14 cellular contexts compared by ENCODE assay signal in the genomic region with DNA sequence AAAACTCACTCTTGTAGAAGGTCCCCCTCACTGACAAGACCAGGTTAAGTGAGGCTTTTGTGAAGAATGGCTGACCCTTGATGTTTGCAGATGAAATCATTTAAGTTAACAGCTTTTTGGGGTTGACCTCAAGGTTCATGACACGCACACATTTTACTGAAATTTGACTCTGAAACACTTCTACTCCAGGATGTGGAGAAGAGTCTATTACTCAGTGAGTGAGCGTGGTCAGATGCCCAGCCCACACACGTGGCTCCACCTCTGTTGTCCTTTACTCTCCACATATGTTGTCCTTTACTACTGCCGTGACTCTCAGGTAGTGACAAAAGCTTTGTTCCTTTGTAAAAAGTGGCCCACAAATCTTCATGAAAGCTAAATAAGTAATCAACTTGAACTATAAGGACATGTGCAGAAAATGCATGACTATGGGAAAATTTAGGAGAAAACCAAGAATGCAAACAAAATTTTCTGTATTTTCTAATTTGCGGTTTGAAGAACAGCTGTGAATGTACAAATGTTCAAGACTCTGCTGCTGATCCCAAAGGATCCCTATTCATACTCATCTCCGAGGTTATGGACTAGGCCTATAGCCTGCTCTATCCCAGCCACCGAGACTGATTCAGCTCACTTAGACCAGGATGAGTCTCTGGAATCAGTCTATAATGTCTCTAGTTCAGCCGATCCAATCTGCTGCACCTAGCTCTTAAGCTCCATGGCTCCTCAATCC. TPM values are rescaled to one million over a fixed set of nuclear protein-coding genes. Genes with fewer than 3 reads are reported as not detected.
DNase-seq lines count a peak whose midpoint lies in the region; ATAC-seq, FAIRE-seq and TF ChIP-seq lines count a peak whose summit lies in the region.
"Had no signal": no experiment of that assay in that cellular context is flagged by ENCODE, and none has a peak within 500 bp of the region (broad histone marks: within the 10 kb centered on the region; RNA-seq: fewer than 3 reads in every experiment).

No MANE protein-coding gene starts in this region.

- no peaks in the 10 kb centered on the region for H3K9me3 ChIP-seq in MG63
- H3K9me3 ChIP-seq: body of pancreas, upper lobe of right lung had no signal

- no peak for ATAC-seq in Right ventricle myocardium inferior
- ATAC-seq: body of pancreas, left lobe of liver, upper lobe of right lung had no signal

- intact Hi-C loops in activated CD4-positive, alpha-beta T cell treated with anti-CD3 and anti-CD28 coated beads, Interleukin-2, amount 10 ng/mL, durations not matched to agents 24 days and 14 days (cut with micrococcal nuclease): loop anchor here (5.0 to 10.0 kb wide), 2 partner anchors 61 to 418 kb away; partner anchors contain the start of gene NEU3
- intact Hi-C loops in activated T-helper 2 cell treated with anti-CD3 and anti-CD28 coated beads, Interferon-gamma antibody, Interleukin-2, Interleukin-4, amounts not matched to agents 10 μg/mL and 5 μg/mL and 100 μg/mL, durations not matched to agents 14 hours and 24 hours and 36 hours (cut with micrococcal nuclease): loop anchor here (5.0 kb wide), 1 partner anchor 316 kb away; the partner anchor contains the start of gene TPBGL
- intact Hi-C loops in Right ventricle myocardium inferior (cut with DNase I): no loop called here

- no peak overlapping the region for H3K4me3 Mint-ChIP-seq in activated CD4-positive, alpha-beta T cell treated with anti-CD3 and anti-CD28 coated beads, Interleukin-2, amount 10 ng/mL, durations not matched to agents 24 days and 14 days
- no peak overlapping the region for H3K4me3 Mint-ChIP-seq in activated T-helper 2 cell treated with anti-CD3 and anti-CD28 coated beads, Interferon-gamma antibody, Interleukin-2, Interleukin-4, amounts not matched to agents 10 μg/mL and 5 μg/mL and 100 μg/mL, durations not matched to agents 14 hours and 24 hours and 36 hours (ENCODE audit: low read depth)
- H3K4me3 Mint-ChIP-seq: IgD-negative memory B cell, neural progenitor cell had no signal

- H3K4me3 ChIP-seq in MG63: no peak overlapping the region
- no peak overlapping the region for H3K4me3 ChIP-seq in skeletal muscle cell (ENCODE audit: low read depth, low read length)
- H3K4me3 ChIP-seq: body of pancreas, neural progenitor cell, upper lobe of right lung had no signal

- TF ChIP-seq POLR2A in GM12892 (IDR thresholded peaks at IDR 0.05; ENCODE audit: low read depth, low read length): no peak

- H3K4me1 Mint-ChIP-seq in activated CD4-positive, alpha-beta T cell treated with anti-CD3 and anti-CD28 coated beads, Interleukin-2, amount 10 ng/mL, durations not matched to agents 24 days and 14 days: peaks cover 16% of the 10 kb centered on the region
- peaks cover 25% of the 10 kb centered on the region for H3K4me1 Mint-ChIP-seq in activated T-helper 2 cell treated with anti-CD3 and anti-CD28 coated beads, Interferon-gamma antibody, Interleukin-2, Interleukin-4, amounts not matched to agents 10 μg/mL and 5 μg/mL and 100 μg/mL, durations not matched to agents 14 hours and 24 hours and 36 hours (ENCODE audit: low read depth)
- H3K4me1 Mint-ChIP-seq: neural progenitor cell had no signal

- H3K36me3 ChIP-seq in MG63: peaks cover 1% of the 10 kb centered on the region
- H3K36me3 ChIP-seq: neural progenitor cell had no signal

- no peaks in the 10 kb centered on the region for H3K27me3 Mint-ChIP-seq in activated CD4-positive, alpha-beta T cell treated with anti-CD3 and anti-CD28 coated beads, Interleukin-2, amount 10 ng/mL, durations not matched to agents 24 days and 14 days
- no peaks in the 10 kb centered on the region for H3K27me3 Mint-ChIP-seq in activated T-helper 2 cell treated with anti-CD3 and anti-CD28 coated beads, Interferon-gamma antibody, Interleukin-2, Interleukin-4, amounts not matched to agents 10 μg/mL and 5 μg/mL and 100 μg/mL, durations not matched to agents 14 hours and 24 hours and 36 hours (ENCODE audit: low read depth)
- H3K27me3 Mint-ChIP-seq: IgD-negative memory B cell had no signal

- peak; percentile 75 for DNase-seq in activated CD4-positive, alpha-beta T cell treated with anti-CD3 and anti-CD28 coated beads, Interleukin-2, amount 10 ng/mL, durations not matched to agents 24 days and 14 days
- no peak for DNase-seq in activated CD4-positive, alpha-beta T cell treated with anti-CD3 and anti-CD28 coated beads for 4 hours
- DNase-seq in MG63 (peak; percentile 38), skeletal muscle cell (ENCODE audit: low read depth) (peak; percentile 37), NCI-H1092 treated with DMSO at 0.1 percent for 48 hours (lab: John Stamatoyannopoulos, UW) (no peak), Right ventricle myocardium inferior (ENCODE audit: missing footprints) (no peak), GM12892 (ENCODE audit: insufficient read length) (no peak)
- DNase-seq in activated T-helper 2 cell treated with anti-CD3 and anti-CD28 coated beads, Interferon-gamma antibody, Interleukin-2, Interleukin-4, amounts not matched to agents 10 μg/mL and 5 μg/mL and 100 μg/mL, durations not matched to agents 14 hours and 24 hours and 36 hours (ENCODE audit: low spot score): peak; percentile 17
- DNase-seq: body of pancreas; effector memory CD4-positive, alpha-beta T cell; upper lobe of right lung had no signal

- FAIRE-seq in GM12892 (lab: Jason Lieb, UNC): no peak

- peaks cover under 1% of the 10 kb centered on the region for H3K36me3 Mint-ChIP-seq in activated CD4-positive, alpha-beta T cell treated with anti-CD3 and anti-CD28 coated beads, Interleukin-2, amount 10 ng/mL, durations not matched to agents 24 days and 14 days (ENCODE audit: low read depth)
- peaks cover 5% of the 10 kb centered on the region for H3K36me3 Mint-ChIP-seq in activated T-helper 2 cell treated with anti-CD3 and anti-CD28 coated beads, Interferon-gamma antibody, Interleukin-2, Interleukin-4, amounts not matched to agents 10 μg/mL and 5 μg/mL and 100 μg/mL, durations not matched to agents 14 hours and 24 hours and 36 hours (ENCODE audit: low read depth)
- H3K36me3 Mint-ChIP-seq: neural progenitor cell had no signal

- no peaks in the 10 kb centered on the region for H3K27me3 ChIP-seq in MG63
- H3K27me3 ChIP-seq: body of pancreas, neural progenitor cell, upper lobe of right lung had no signal

- no peaks in the 10 kb centered on the region for H3K9me3 Mint-ChIP-seq in activated CD4-positive, alpha-beta T cell treated with anti-CD3 and anti-CD28 coated beads, Interleukin-2, amount 10 ng/mL, durations not matched to agents 24 days and 14 days
- H3K9me3 Mint-ChIP-seq in activated T-helper 2 cell treated with anti-CD3 and anti-CD28 coated beads, Interferon-gamma antibody, Interleukin-2, Interleukin-4, amounts not matched to agents 10 μg/mL and 5 μg/mL and 100 μg/mL, durations not matched to agents 14 hours and 24 hours and 36 hours: no peaks in the 10 kb centered on the region
- H3K9me3 Mint-ChIP-seq: IgD-negative memory B cell, neural progenitor cell had no signal

- H3K27ac Mint-ChIP-seq in activated CD4-positive, alpha-beta T cell treated with anti-CD3 and anti-CD28 coated beads, Interleukin-2, amount 10 ng/mL, durations not matched to agents 24 days and 14 days: peak overlapping the region; percentile 54
- peak overlapping the region; percentile 48 for H3K27ac Mint-ChIP-seq in activated T-helper 2 cell treated with anti-CD3 and anti-CD28 coated beads, Interferon-gamma antibody, Interleukin-2, Interleukin-4, amounts not matched to agents 10 μg/mL and 5 μg/mL and 100 μg/mL, durations not matched to agents 14 hours and 24 hours and 36 hours
- H3K27ac Mint-ChIP-seq: IgD-negative memory B cell, neural progenitor cell had no signal

RNA-seq across cellular contexts. Expression of gene XRRA1, which starts 22.4 kb away (rescaled TPM):
- 11.0 and 11.4 TPM in 2 replicates for total RNA-seq in activated CD4-positive, alpha-beta T cell treated with anti-CD3 and anti-CD28 coated beads, Interleukin-2, amount 10 ng/mL, durations not matched to agents 24 days and 14 days
- total RNA-seq in MG63 (2014; rRNA removed; shearing (Covaris generic); ENCODE audit: low replicate concordance): 1.1 and 64.7 TPM in 2 replicates
- total RNA-seq in activated T-helper 2 cell treated with anti-CD3 and anti-CD28 coated beads, Interferon-gamma antibody, Interleukin-2, Interleukin-4, amounts not matched to agents 10 μg/mL and 5 μg/mL and 100 μg/mL, durations not matched to agents 14 hours and 24 hours and 36 hours: 9.9 and 10.7 TPM in 2 replicates
- total RNA-seq in Right ventricle myocardium inferior: 6.6 TPM
- polyA plus RNA-seq in GM12892 (2012; ENCODE audit: missing spikeins): 4.6 TPM

RNA-seq across cellular contexts. Expression of gene SPCS2, which starts 22.6 kb away (rescaled TPM):
- total RNA-seq in activated CD4-positive, alpha-beta T cell treated with anti-CD3 and anti-CD28 coated beads, Interleukin-2, amount 10 ng/mL, durations not matched to agents 24 days and 14 days: 154 and 169 TPM in 2 replicates
- total RNA-seq in MG63 (2014; rRNA removed; shearing (Covaris generic); ENCODE audit: low replicate concordance): 15.6 and 17.1 TPM in 2 replicates
- total RNA-seq in activated T-helper 2 cell treated with anti-CD3 and anti-CD28 coated beads, Interferon-gamma antibody, Interleukin-2, Interleukin-4, amounts not matched to agents 10 μg/mL and 5 μg/mL and 100 μg/mL, durations not matched to agents 14 hours and 24 hours and 36 hours: 169 and 173 TPM in 2 replicates
- total RNA-seq in Right ventricle myocardium inferior: 108 TPM
- polyA plus RNA-seq in GM12892 (2012; ENCODE audit: missing spikeins): 129 TPM

Comparison
In these comparisons a context has a peak if more than half of its experiments do, and no peak if none do; other contexts are left out.
1. DNase-seq: peak in activated CD4-positive, alpha-beta T cell treated with anti-CD3 and anti-CD28 coated beads, Interleukin-2, amount 10 ng/mL, durations not matched to agents 24 days and 14 days (single experiment), MG63 (single experiment), activated T-helper 2 cell treated with anti-CD3 and anti-CD28 coated beads, Interferon-gamma antibody, Interleukin-2, Interleukin-4, amounts not matched to agents 10 μg/mL and 5 μg/mL and 100 μg/mL, durations not matched to agents 14 hours and 24 hours and 36 hours (single experiment) and skeletal muscle cell (single experiment); none in activated CD4-positive, alpha-beta T cell treated with anti-CD3 and anti-CD28 coated beads for 4 hours (0 of 2), NCI-H1092 treated with DMSO at 0.1 percent for 48 hours (single experiment), Right ventricle myocardium inferior (single experiment) and GM12892 (single experiment).